7 cellular contexts compared by ENCODE assay signal in the genomic region with DNA sequence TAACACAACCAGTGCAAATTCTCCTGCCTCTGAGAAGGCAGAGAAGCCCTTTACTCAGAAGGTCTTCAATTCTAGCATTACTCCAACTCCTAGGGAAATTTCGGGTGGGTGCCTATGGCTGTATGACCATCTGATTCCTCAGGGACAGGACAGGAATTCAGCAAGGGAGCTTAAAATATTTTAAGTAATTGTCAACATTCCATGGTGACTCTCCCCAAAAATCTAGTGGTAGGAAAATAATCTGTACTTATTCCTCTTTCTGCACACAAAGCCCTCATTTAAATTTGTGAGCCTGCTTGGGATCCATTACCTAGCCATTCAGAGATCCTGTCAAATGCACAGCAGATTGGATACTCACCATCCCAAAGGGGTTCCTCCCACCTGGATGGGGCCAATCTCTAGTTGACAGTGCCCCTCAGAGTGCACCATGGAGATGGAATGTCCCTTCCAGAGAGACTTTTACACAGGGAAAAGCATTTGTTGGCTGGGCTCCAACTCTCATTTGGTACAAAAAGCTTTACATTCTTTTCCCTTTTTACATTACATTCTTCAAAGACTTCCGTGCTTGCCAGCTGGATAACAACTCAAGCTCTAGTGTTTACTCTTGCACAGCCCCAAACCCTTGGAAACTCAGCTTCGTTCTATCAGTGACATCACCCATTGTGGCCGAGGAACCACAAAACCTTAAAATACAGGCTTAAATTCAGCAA. TPM values are rescaled to one million over a fixed set of nuclear protein-coding genes. Genes with fewer than 3 reads are reported as not detected.
DNase-seq lines count a peak whose midpoint lies in the region; ATAC-seq and TF ChIP-seq lines count a peak whose summit lies in the region.
"Had no signal": no experiment of that assay in that cellular context is flagged by ENCODE, and none has a peak within 500 bp of the region (broad histone marks: within the 10 kb centered on the region; RNA-seq: fewer than 3 reads in every experiment).

No MANE protein-coding gene starts in this region.

- no peaks in the 10 kb centered on the region for H3K9me2 ChIP-seq in GM23248 (ENCODE audit: insufficient read depth)

- peak overlapping the region; percentile 63 for H3K27ac ChIP-seq in GM23248
- H3K27ac ChIP-seq in body of pancreas, result peak overlapping the region in 3 of 4 donors; percentile 15 to 68 (median 35)
- H3K27ac ChIP-seq in neural progenitor cell, result no peak overlapping the region
- H3K27ac ChIP-seq: KMS-11 had no signal

- intact Hi-C loops in body of pancreas (cut with DNase I), result loop anchor here (10.0 kb wide), 1 partner anchor 51 kb away; no protein-coding TSS in a partner anchor
- intact Hi-C loops in activated CD8-positive, alpha-beta T cell treated with anti-CD3 and anti-CD28 coated beads for 36 hours (cut with micrococcal nuclease), result no loop called here

- peaks cover 37% of the 10 kb centered on the region for H3K4me1 Mint-ChIP-seq in neural progenitor cell
- peaks cover 46% of the 10 kb centered on the region for H3K4me1 Mint-ChIP-seq in activated CD8-positive, alpha-beta T cell treated with anti-CD3 and anti-CD28 coated beads for 36 hours (ENCODE audit: low read depth)

- H3K79me2 ChIP-seq in GM23248 (ENCODE audit: insufficient read depth) (peaks cover 56% of the 10 kb centered on the region), neural progenitor cell (ENCODE audit: low read depth) (peaks cover 23% of the 10 kb centered on the region)

- no peak for TF ChIP-seq POLR2A in body of pancreas (IDR thresholded peaks at IDR 0.05)

- peaks cover 6% of the 10 kb centered on the region for H3K27me3 Mint-ChIP-seq in neural progenitor cell (ENCODE audit: insufficient read depth, low read depth)
- H3K27me3 Mint-ChIP-seq in activated CD8-positive, alpha-beta T cell treated with anti-CD3 and anti-CD28 coated beads for 36 hours, result no peaks in the 10 kb centered on the region

- H3K27me3 ChIP-seq in GM23248 (replicated peaks; ENCODE audit: insufficient read depth), result no peaks in the 10 kb centered on the region
- no peaks in the 10 kb centered on the region for H3K27me3 ChIP-seq in body of pancreas
- no peaks in the 10 kb centered on the region for H3K27me3 ChIP-seq in neural progenitor cell

- H2AFZ ChIP-seq in GM23248, result no peak overlapping the region
- no peak overlapping the region for H2AFZ ChIP-seq in neural progenitor cell (replicated peaks)

- POLR2A ChIA-PET in activated CD8-positive, alpha-beta T cell treated with anti-CD3 and anti-CD28 coated beads for 36 hours (lab: Charles Lee), result interaction anchor here (1.0 to 6.1 kb wide), 7 partner anchors 11 to 59 kb away, joined by 4 to 34 read pairs (median 6); a partner anchor contains a TSS

- in situ Hi-C loops in GM23248 (cut with MboI), result no loop called here

- H3K4me3 Mint-ChIP-seq in neural progenitor cell, result peak overlapping the region; percentile 57
- no peak overlapping the region for H3K4me3 Mint-ChIP-seq in activated CD8-positive, alpha-beta T cell treated with anti-CD3 and anti-CD28 coated beads for 36 hours

- peaks cover 32% of the 10 kb centered on the region for H3K4me1 ChIP-seq in GM23248 (ENCODE audit: insufficient read depth)
- H3K4me1 ChIP-seq in body of pancreas, result peaks cover 59% of the 10 kb centered on the region
- H3K4me1 ChIP-seq in neural progenitor cell, result peaks cover 4% of the 10 kb centered on the region

- H3K4me3 ChIP-seq in GM23248 (peak overlapping the region; percentile 5), body of pancreas (no peak overlapping the region), neural progenitor cell (no peak overlapping the region)

- no peaks in the 10 kb centered on the region; the same call in 1 of the 2 replicates for H3K36me3 ChIP-seq in GM23248 (ENCODE audit: low read depth)
- peaks cover 0 to 8% of the 10 kb centered on the region in 2 donors for H3K36me3 ChIP-seq in body of pancreas (replicated peaks in 1 of 2; ENCODE audit: insufficient read depth in 1 of 2, low read depth in 2 of 2)
- no peaks in the 10 kb centered on the region for H3K36me3 ChIP-seq in neural progenitor cell

- H3K9ac ChIP-seq in GM23248 (0 out of 2 replicates have a peak overlapping the region, but pooled peaks have one; percentile 12), neural progenitor cell (no peak overlapping the region)
- H3K9ac ChIP-seq: KMS-11 had no signal

- no peaks in the 10 kb centered on the region for H3K9me3 Mint-ChIP-seq in neural progenitor cell
- H3K9me3 Mint-ChIP-seq in activated CD8-positive, alpha-beta T cell treated with anti-CD3 and anti-CD28 coated beads for 36 hours, result no peaks in the 10 kb centered on the region

- H3F3A ChIP-seq in GM23248 (ENCODE audit: insufficient read depth) (peaks cover 46% of the 10 kb centered on the region), neural progenitor cell (ENCODE audit: low read depth) (peaks cover 29% of the 10 kb centered on the region)

- DNase-seq in GM23248 (peak; percentile 72), body of pancreas (no peak), neural progenitor cell (ENCODE audit: low spot score) (no peak), NCI-H446 treated with DMSO at 0.1 percent for 48 hours (lab: John Stamatoyannopoulos, UW) (no peak)
- no peak for DNase-seq in activated CD8-positive, alpha-beta T cell treated with anti-CD3 and anti-CD28 coated beads for 36 hours

- H3K36me3 Mint-ChIP-seq in neural progenitor cell, result peaks cover 24% of the 10 kb centered on the region
- H3K36me3 Mint-ChIP-seq in activated CD8-positive, alpha-beta T cell treated with anti-CD3 and anti-CD28 coated beads for 36 hours (ENCODE audit: low read depth), result peaks cover 18% of the 10 kb centered on the region

- H3K4me2 ChIP-seq in GM23248 (ENCODE audit: unreplicated experiment) (peak overlapping the region; percentile 79), neural progenitor cell (no peak overlapping the region)
- H3K4me2 ChIP-seq: KMS-11 had no signal

- ATAC-seq in body of pancreas (no peak), HG02973 (IDR thresholded peaks at IDR 0.05; ENCODE audit: unreplicated experiment) (no peak)
- no peak for ATAC-seq in activated CD8-positive, alpha-beta T cell treated with anti-CD3 and anti-CD28 coated beads for 36 hours

- peak overlapping the region; percentile 38 for H3K27ac Mint-ChIP-seq in neural progenitor cell
- no peak overlapping the region for H3K27ac Mint-ChIP-seq in activated CD8-positive, alpha-beta T cell treated with anti-CD3 and anti-CD28 coated beads for 36 hours

- CTCF ChIA-PET in activated CD8-positive, alpha-beta T cell treated with anti-CD3 and anti-CD28 coated beads for 36 hours (lab: Charles Lee), result interaction anchor here (1.3 to 2.2 kb wide), 4 partner anchors 9 to 32 kb away, joined by 3 to 10 read pairs (median 7); a partner anchor contains a TSS

- H3K9me3 ChIP-seq in GM23248 (ENCODE audit: low read depth) (no peaks in the 10 kb centered on the region), body of pancreas (no peaks in the 10 kb centered on the region), neural progenitor cell (ENCODE audit: low read depth) (no peaks in the 10 kb centered on the region)

- H4K20me1 ChIP-seq in GM23248 (ENCODE audit: insufficient read depth), result no peaks in the 10 kb centered on the region
- H4K20me1 ChIP-seq in neural progenitor cell (ENCODE audit: low read depth), result peaks cover 27% of the 10 kb centered on the region

- TF ChIP-seq CTCF in body of pancreas (IDR thresholded peaks at IDR 0.05) (no peak), neural progenitor cell (IDR thresholded peaks at IDR 0.05) (no peak)
- no peak for TF ChIP-seq CTCF in activated CD8-positive, alpha-beta T cell treated with anti-CD3 and anti-CD28 coated beads for 36 hours (IDR thresholded peaks at IDR 0.05)

- 27 to 37% methylated on average over 4 of the region's 4 CpGs for WGBS in GM23248 (ENCODE audit: low coverage in 1 of 2, low lambda C conversion rate in 2 of 2, missing lambda C conversion rate in 2 of 2), 2 experiments
- WGBS in body of pancreas, 2 donors, result 39 to 40% methylated on average over 4 of the region's 4 CpGs

RNA-seq across cellular contexts. Expression of a gene that starts 3.1 kb away (rescaled TPM):
- 13.5 and 20.9 TPM in 2 replicates for total RNA-seq in GM23248 (2014; rRNA removed; shearing (Covaris generic))
- polyA plus RNA-seq in GM23248 (2016; fragmentation: Nextera tagmentation; extraction: Ambion mirVana), result 35.7 and 36.0 TPM in 2 replicates
- total RNA-seq in body of pancreas, result 10 to 100 TPM; 23.1 to 24.4 TPM
- 7.2 and 12.5 TPM in 2 replicates for total RNA-seq in neural progenitor cell (ENCODE audit: low replicate concordance)
- 1 to 10 TPM; 1.0 to 1.2 TPM for total RNA-seq in activated CD8-positive, alpha-beta T cell treated with anti-CD3 and anti-CD28 coated beads for 36 hours

RNA-seq across cellular contexts. Expression of a gene that starts 6.3 kb away (rescaled TPM):
- 9.8 and 19.5 TPM in 2 replicates for total RNA-seq in GM23248 (2014; rRNA removed; shearing (Covaris generic))
- 30.4 and 31.3 TPM in 2 replicates for polyA plus RNA-seq in GM23248 (2016; fragmentation: Nextera tagmentation; extraction: Ambion mirVana)
- total RNA-seq in body of pancreas, result 10 to 100 TPM in 1 of 2 donors, 1 to 10 TPM in 1; 9.9 to 14.5 TPM
- 31.1 and 47.6 TPM in 2 replicates for total RNA-seq in neural progenitor cell (ENCODE audit: low replicate concordance)
- 10 to 100 TPM; 25.4 to 29.1 TPM for total RNA-seq in activated CD8-positive, alpha-beta T cell treated with anti-CD3 and anti-CD28 coated beads for 36 hours

RNA-seq across cellular contexts. Expression of a gene that starts 10.0 kb away (rescaled TPM):
- total RNA-seq in GM23248 (2014; rRNA removed; shearing (Covaris generic)), result 159 and 178 TPM in 2 replicates
- polyA plus RNA-seq in GM23248 (2016; fragmentation: Nextera tagmentation; extraction: Ambion mirVana), result 294 and 308 TPM in 2 replicates
- total RNA-seq in body of pancreas (10 to 100 TPM; 54.4 to 89.5 TPM), neural progenitor cell (ENCODE audit: low replicate concordance) (81.3 and 113 TPM in 2 replicates)
- 100 to 1,000 TPM; 112 to 117 TPM for total RNA-seq in activated CD8-positive, alpha-beta T cell treated with anti-CD3 and anti-CD28 coated beads for 36 hours

RNA-seq across cellular contexts. Expression of a gene that starts 10.4 kb away (rescaled TPM):
- 41.4 and 44.5 TPM in 2 replicates for total RNA-seq in GM23248 (2014; rRNA removed; shearing (Covaris generic))
- polyA plus RNA-seq in GM23248 (2016; fragmentation: Nextera tagmentation; extraction: Ambion mirVana), result 43.3 and 43.7 TPM in 2 replicates
- total RNA-seq in body of pancreas (100 to 1,000 TPM in 1 of 2 donors, 10 to 100 TPM in 1; 21.3 to 142 TPM), neural progenitor cell (ENCODE audit: low replicate concordance) (85.3 and 87.3 TPM in 2 replicates)
- 10 to 100 TPM; 86.0 to 86.8 TPM for total RNA-seq in activated CD8-positive, alpha-beta T cell treated with anti-CD3 and anti-CD28 coated beads for 36 hours

RNA-seq across cellular contexts. Expression of a gene that starts 21.3 kb away (rescaled TPM):
- 50.3 and 59.0 TPM in 2 replicates for total RNA-seq in GM23248 (2014; rRNA removed; shearing (Covaris generic))
- 287 and 289 TPM in 2 replicates for polyA plus RNA-seq in GM23248 (2016; fragmentation: Nextera tagmentation; extraction: Ambion mirVana)
- 10 to 100 TPM in 1 of 2 donors, 1 to 10 TPM in 1; 3.0 to 10.4 TPM for total RNA-seq in body of pancreas
- not detected in 2 replicates for total RNA-seq in neural progenitor cell (ENCODE audit: low replicate concordance)
- total RNA-seq in activated CD8-positive, alpha-beta T cell treated with anti-CD3 and anti-CD28 coated beads for 36 hours, result 10 to 100 TPM; 28.0 to 29.4 TPM
